8 cellular contexts compared by ENCODE assay signal in genomic region chr7:30225863-30226361, GRCh38. TPM values are rescaled to one million over a fixed set of nuclear protein-coding genes. Genes with fewer than 3 reads are reported as not detected.
DNase-seq lines count a peak whose midpoint lies in the region; ATAC-seq, FAIRE-seq and TF ChIP-seq lines count a peak whose summit lies in the region.

No MANE protein-coding gene starts in this region.

- H2AFZ ChIP-seq in neural cell (ENCODE audit: low read depth, low read length) = peak overlapping the region; percentile 15

- no peaks in the 10 kb centered on the region for H3K9me2 ChIP-seq in neural cell (ENCODE audit: insufficient read depth, low read length)

- peak overlapping the region; percentile 76 for H3K27ac ChIP-seq in neural cell (ENCODE audit: low read length)

- TF ChIP-seq CTCF in LNCaP clone FGC (IDR thresholded peaks at IDR 0.05; ENCODE audit: control insufficient read depth, extremely low read depth, insufficient read depth) (no peak), neural cell (IDR thresholded peaks at IDR 0.05; ENCODE audit: poor library complexity, severe bottlenecking) (no peak)

- FAIRE-seq in GM12891 (lab: Jason Lieb, UNC) = peak; percentile 74

- H3F3A ChIP-seq in neural cell (ENCODE audit: insufficient read depth, low read length, poor library complexity, severe bottlenecking) = no peaks in the 10 kb centered on the region

- H3K9ac ChIP-seq in neural cell (ENCODE audit: low read length) = peak overlapping the region; percentile 52

- peak; percentile 42 for TF ChIP-seq EP300 in neural cell (conservative IDR thresholded peaks at IDR 0.05; ENCODE audit: poor library complexity, severe bottlenecking)

- no peak for TF ChIP-seq RAD21 in neural cell (conservative IDR thresholded peaks at IDR 0.05)

- H3K36me3 ChIP-seq in neural cell (ENCODE audit: insufficient read depth, low read length) = no peaks in the 10 kb centered on the region

- H3K79me2 ChIP-seq in neural cell (replicated peaks; ENCODE audit: insufficient read depth, low read length) = no peaks in the 10 kb centered on the region

- H4K20me1 ChIP-seq in neural cell (ENCODE audit: insufficient read depth) = no peaks in the 10 kb centered on the region

- DNase-seq in GM12891 (ENCODE audit: insufficient read length, low spot score) (no peak), LNCaP clone FGC (ENCODE audit: low read depth) (peak; percentile 81), RPMI7951 (ENCODE audit: low read depth) (peak; percentile 89), T1000 (lab: John Stamatoyannopoulos, UW) (no peak)
- no peak for DNase-seq in activated CD8-positive, alpha-beta memory T cell treated with anti-CD3 and anti-CD28 coated beads, Interleukin-2, amount 50 U/mL, for 48 hours

- H3K4me3 ChIP-seq in LNCaP clone FGC (ENCODE audit: low read depth, low read length) = no peak overlapping the region
- H3K4me3 ChIP-seq in neural cell (ENCODE audit: low read length) = peak overlapping the region; percentile 24

- ATAC-seq in GM21825 (IDR thresholded peaks at IDR 0.05; ENCODE audit: unreplicated experiment) = peak; percentile 73
- ATAC-seq in esophagus mucosa = peak; percentile 95

- no peaks in the 10 kb centered on the region for H3K9me3 ChIP-seq in neural cell (ENCODE audit: low read length)

- no peak for TF ChIP-seq POLR2A in GM12891 (IDR thresholded peaks at IDR 0.05; ENCODE audit: low read depth, low read length)

- H3K27me3 ChIP-seq in neural cell (ENCODE audit: insufficient read depth, low read depth, low read length) = no peaks in the 10 kb centered on the region

- peak overlapping the region; percentile 16 for H3K4me2 ChIP-seq in neural cell (ENCODE audit: low read length)

TF ChIP-seq in GM12891, 5 proteins besides CTCF, POLR2A, EP300 and RAD21:
- TF ChIP-seq SPI1 (IDR thresholded peaks at IDR 0.05; ENCODE audit: low read depth, low read length) = peak; percentile 99
- TF ChIP-seq PAX5 (IDR thresholded peaks at IDR 0.05; ENCODE audit: insufficient read depth, low read length, severe bottlenecking) = no peak

TF ChIP-seq in neural cell, 6 proteins besides CTCF, POLR2A, EP300 and RAD21:
- TF ChIP-seq POLR2AphosphoS5 (IDR thresholded peaks at IDR 0.05) (peak; percentile 45), EZH2 (IDR thresholded peaks at IDR 0.05; ENCODE audit: borderline replicate concordance, insufficient read depth, low read length, poor library complexity, severe bottlenecking) (no peak), REST (IDR thresholded peaks at IDR 0.05; ENCODE audit: borderline replicate concordance) (peak; percentile 59)

RNA-seq across cellular contexts. Expression of gene ZNRF2, which starts 58.5 kb away (rescaled TPM):
- 3.8 TPM for polyA plus RNA-seq in GM12891 (2012; ENCODE audit: low read depth, missing spikeins)
- 15.1 and 18.8 TPM in 2 replicates for total RNA-seq in RPMI7951 (2014; rRNA removed; shearing (Covaris generic))
- 14.5 TPM for total RNA-seq in esophagus mucosa
- 9.5 and 12.2 TPM in 2 replicates for polyA plus RNA-seq in neural cell
- polyA minus RNA-seq in neural cell = 44.6 and 48.9 TPM in 2 replicates

Comparison
In these comparisons a context has a peak if more than half of its experiments do, and no peak if none do; other contexts are left out.
1. DNase-seq: peak in LNCaP clone FGC (single experiment) and RPMI7951 (single experiment); none in GM12891 (single experiment), activated CD8-positive, alpha-beta memory T cell treated with anti-CD3 and anti-CD28 coated beads, Interleukin-2, amount 50 U/mL, for 48 hours (single experiment) and T1000 (single experiment).